ENCODE assay signal across 22 cellular contexts in genomic region chr9:129868033-129868395, GRCh38. TPM values are rescaled to one million over a fixed set of nuclear protein-coding genes. Genes with fewer than 3 reads are reported as not detected.
DNase-seq lines count a peak whose midpoint lies in the region; ATAC-seq, FAIRE-seq and TF ChIP-seq lines count a peak whose summit lies in the region.
"Had no signal": no experiment of that assay in that cellular context is flagged by ENCODE, and none has a peak within 500 bp of the region (broad histone marks: within the 10 kb centered on the region; RNA-seq: fewer than 3 reads in every experiment).

No MANE protein-coding gene starts in this region.

- POLR2A ChIA-PET in activated CD4-positive, alpha-beta T cell treated with anti-CD3 and anti-CD28 coated beads for 36 hours (lab: Charles Lee) = interaction anchor here (0.6 kb wide), 2 partner anchors 20 to 40 kb away, joined by 3 to 6 read pairs; no protein-coding TSS in a partner anchor
- POLR2A ChIA-PET in CD4-positive, alpha-beta T cell (lab: Charles Lee) = interaction anchor here (0.5 to 3.9 kb wide), 10 partner anchors 17 to 185 kb away, joined by 3 to 33 read pairs (median 6); partner anchors contain the start of genes C9orf78 and USP20

- no peak for TF ChIP-seq EP300 in tibial nerve (IDR thresholded peaks at IDR 0.05)

- peaks cover 37% of the 10 kb centered on the region for H3K36me3 Mint-ChIP-seq in activated CD4-positive, alpha-beta T cell treated with anti-CD3 and anti-CD28 coated beads for 36 hours (ENCODE audit: low read depth)
- H3K36me3 Mint-ChIP-seq in CD4-positive, alpha-beta T cell (ENCODE audit: low read depth) = peaks cover 65% of the 10 kb centered on the region
- H3K36me3 Mint-ChIP-seq in activated T-helper 1 cell treated with anti-CD3 and anti-CD28 coated beads, Interleukin-12 subunit alpha, Interleukin-12 subunit beta, Interleukin-2, Interleukin-4 antibody, amounts not matched to agents 30 ng/mL and 10 ng/mL and 1 ng/mL, durations not matched to agents 14 hours and 24 hours and 36 hours (ENCODE audit: low read depth) = peaks cover 39% of the 10 kb centered on the region

- H3K27me3 ChIP-seq in CD4-positive, alpha-beta T cell (ENCODE audit: control insufficient read depth, insufficient read depth, low read length) = no peaks in the 10 kb centered on the region
- no peaks in the 10 kb centered on the region for H3K27me3 ChIP-seq in tibial nerve
- H3K27me3 ChIP-seq: thyroid gland had no signal

- FAIRE-seq in kidney (lab: Jason Lieb, UNC) = no peak
- FAIRE-seq: bronchial epithelial cell, endometrium, small intestine had no signal

- H3K4me1 ChIP-seq in kidney (ENCODE audit: control insufficient read depth in 1 of 2, insufficient read depth in 1 of 2, low read depth in 1 of 2, low read length in 2 of 2) = no peaks in the 10 kb centered on the region
- H3K4me1 ChIP-seq in tibial nerve = no peaks in the 10 kb centered on the region
- H3K4me1 ChIP-seq: thyroid gland had no signal

- intact Hi-C loops in activated CD4-positive, alpha-beta T cell treated with anti-CD3 and anti-CD28 coated beads for 36 hours (cut with DNase I, micrococcal nuclease) = loop anchor here in 1 of 2 experiments (2.0 kb wide), 1 partner anchor 33 kb away; the partner anchor contains the start of genes C9orf78 and USP20
- intact Hi-C loops in CD4-positive, alpha-beta T cell (cut with DNase I, micrococcal nuclease) = loop anchor here (2.0 to 5.0 kb wide), 3 partner anchors 17 to 46 kb away; partner anchors contain the start of gene TOR1A (in 1 of the 2)
- intact Hi-C loops in activated T-helper 1 cell treated with anti-CD3 and anti-CD28 coated beads, Interleukin-12 subunit alpha, Interleukin-12 subunit beta, Interleukin-2, Interleukin-4 antibody, amounts not matched to agents 30 ng/mL and 10 ng/mL and 1 ng/mL, durations not matched to agents 14 hours and 24 hours and 36 hours (cut with micrococcal nuclease) = loop anchor here (5.0 kb wide), 1 partner anchor 46 kb away; the partner anchor contains the start of gene TOR1A
- intact Hi-C loops in kidney (cut with DNase I) = no loop called here

- CTCF ChIA-PET in activated CD4-positive, alpha-beta T cell treated with anti-CD3 and anti-CD28 coated beads for 36 hours (lab: Charles Lee) = interaction anchor here (1.0 to 1.4 kb wide), 2 partner anchors 29 to 239 kb away, joined by 3 to 4 read pairs; no protein-coding TSS in a partner anchor
- CTCF ChIA-PET in CD4-positive, alpha-beta T cell (lab: Charles Lee) = interaction anchor here (2.1 kb wide), 1 partner anchor 17 kb away, joined by 8 read pairs; no protein-coding TSS in a partner anchor

- peak overlapping the region; percentile 94 for H3K27ac Mint-ChIP-seq in activated CD4-positive, alpha-beta T cell treated with anti-CD3 and anti-CD28 coated beads for 36 hours
- peak overlapping the region; percentile 86 for H3K27ac Mint-ChIP-seq in CD4-positive, alpha-beta T cell
- peak overlapping the region; percentile 92 for H3K27ac Mint-ChIP-seq in activated T-helper 1 cell treated with anti-CD3 and anti-CD28 coated beads, Interleukin-12 subunit alpha, Interleukin-12 subunit beta, Interleukin-2, Interleukin-4 antibody, amounts not matched to agents 30 ng/mL and 10 ng/mL and 1 ng/mL, durations not matched to agents 14 hours and 24 hours and 36 hours
- H3K27ac Mint-ChIP-seq: stimulated activated naive B cell treated with anti-CD40 and anti-IgM and Interleukin-4, amounts not matched to agents 10 μg/mL and 1 μg/mL and 100 μg/mL, for 72 hours had no signal

- DNase-seq in activated CD4-positive, alpha-beta T cell treated with anti-CD3 and anti-CD28 coated beads for 36 hours = no peak
- DNase-seq in activated CD4-positive, alpha-beta T cell treated with anti-CD3 and anti-CD28 coated beads for 1 hour = no peak
- DNase-seq in CD4-positive, alpha-beta T cell = no peak
- DNase-seq in activated T-helper 1 cell treated with anti-CD3 and anti-CD28 coated beads, Interleukin-12 subunit alpha, Interleukin-12 subunit beta, Interleukin-2, Interleukin-4 antibody, amounts not matched to agents 30 ng/mL and 10 ng/mL and 1 ng/mL, durations not matched to agents 14 hours and 24 hours and 36 hours (ENCODE audit: low spot score) = no peak
- DNase-seq in kidney = peak; percentile 82
- DNase-seq in DMS 273 treated with DMSO at 0.1 percent for 48 hours (lab: John Stamatoyannopoulos, UW) = no peak
- DNase-seq in tibial nerve (ENCODE audit: low spot score in 2 of 2) = no peak
- DNase-seq: activated CD4-positive, alpha-beta T cell treated with anti-CD3 and anti-CD28 coated beads, Interleukin-2, amount 50 U/mL, for 1 hour; Calu3; cortex of kidney; GOT3; NCI-H1092 treated with DMSO at 0.1 percent for 48 hours; NCI-H1930; NCI-H774; nucleus accumbens; small intestine; stimulated activated naive B cell treated with anti-CD40 and anti-IgM and Interleukin-4, amounts not matched to agents 10 μg/mL and 1 μg/mL and 100 μg/mL, for 72 hours; thyroid gland had no signal

- no peaks in the 10 kb centered on the region for H3K27me3 Mint-ChIP-seq in activated CD4-positive, alpha-beta T cell treated with anti-CD3 and anti-CD28 coated beads for 36 hours
- H3K27me3 Mint-ChIP-seq in CD4-positive, alpha-beta T cell = no peaks in the 10 kb centered on the region
- no peaks in the 10 kb centered on the region for H3K27me3 Mint-ChIP-seq in activated T-helper 1 cell treated with anti-CD3 and anti-CD28 coated beads, Interleukin-12 subunit alpha, Interleukin-12 subunit beta, Interleukin-2, Interleukin-4 antibody, amounts not matched to agents 30 ng/mL and 10 ng/mL and 1 ng/mL, durations not matched to agents 14 hours and 24 hours and 36 hours (ENCODE audit: insufficient read depth)
- H3K27me3 Mint-ChIP-seq: stimulated activated naive B cell treated with anti-CD40 and anti-IgM and Interleukin-4, amounts not matched to agents 10 μg/mL and 1 μg/mL and 100 μg/mL, for 72 hours had no signal

- H3K9ac ChIP-seq in kidney (ENCODE audit: low read length in 2 of 2) = no peak overlapping the region

- TF ChIP-seq POLR2A in tibial nerve (IDR thresholded peaks at IDR 0.05) = no peak

- no peak overlapping the region for H3K4me3 ChIP-seq in kidney (ENCODE audit: low read length in 2 of 2)
- no peak overlapping the region for H3K4me3 ChIP-seq in tibial nerve
- H3K4me3 ChIP-seq: lung, thyroid gland had no signal

- 91 to 92% methylated on average over 24 to 27 of the region's 27 CpGs for WGBS in tibial nerve, 2 donors

- H3K36me3 ChIP-seq in kidney (ENCODE audit: control insufficient read depth in 1 of 2, insufficient read depth in 2 of 2, low read length in 2 of 2) = peaks cover 8 to 15% of the 10 kb centered on the region in 2 donors
- H3K36me3 ChIP-seq in tibial nerve = peaks cover 0 to 80% (median 5%) of the 10 kb centered on the region in 3 donors

- H3K9me3 Mint-ChIP-seq in activated CD4-positive, alpha-beta T cell treated with anti-CD3 and anti-CD28 coated beads for 36 hours (ENCODE audit: low read depth) = no peaks in the 10 kb centered on the region
- H3K9me3 Mint-ChIP-seq in CD4-positive, alpha-beta T cell = no peaks in the 10 kb centered on the region
- H3K9me3 Mint-ChIP-seq in activated T-helper 1 cell treated with anti-CD3 and anti-CD28 coated beads, Interleukin-12 subunit alpha, Interleukin-12 subunit beta, Interleukin-2, Interleukin-4 antibody, amounts not matched to agents 30 ng/mL and 10 ng/mL and 1 ng/mL, durations not matched to agents 14 hours and 24 hours and 36 hours = no peaks in the 10 kb centered on the region
- H3K9me3 Mint-ChIP-seq: stimulated activated naive B cell treated with anti-CD40 and anti-IgM and Interleukin-4, amounts not matched to agents 10 μg/mL and 1 μg/mL and 100 μg/mL, for 72 hours had no signal

- H3K4me3 Mint-ChIP-seq in activated CD4-positive, alpha-beta T cell treated with anti-CD3 and anti-CD28 coated beads for 36 hours = no peak overlapping the region
- no peak overlapping the region for H3K4me3 Mint-ChIP-seq in CD4-positive, alpha-beta T cell
- no peak overlapping the region for H3K4me3 Mint-ChIP-seq in activated T-helper 1 cell treated with anti-CD3 and anti-CD28 coated beads, Interleukin-12 subunit alpha, Interleukin-12 subunit beta, Interleukin-2, Interleukin-4 antibody, amounts not matched to agents 30 ng/mL and 10 ng/mL and 1 ng/mL, durations not matched to agents 14 hours and 24 hours and 36 hours

- no peaks in the 10 kb centered on the region for H3K9me3 ChIP-seq in CD4-positive, alpha-beta T cell (ENCODE audit: control insufficient read depth, low read length)
- no peaks in the 10 kb centered on the region for H3K9me3 ChIP-seq in kidney (ENCODE audit: control insufficient read depth in 1 of 2, low read length in 2 of 2)
- H3K9me3 ChIP-seq in tibial nerve = no peaks in the 10 kb centered on the region
- H3K9me3 ChIP-seq: thyroid gland had no signal

- ATAC-seq in activated CD4-positive, alpha-beta T cell treated with anti-CD3 and anti-CD28 coated beads for 36 hours = no peak
- ATAC-seq in CD4-positive, alpha-beta T cell (ENCODE audit: poor library complexity) = no peak
- no peak for ATAC-seq in HG02973 (IDR thresholded peaks at IDR 0.05; ENCODE audit: unreplicated experiment)
- ATAC-seq: stimulated activated naive B cell treated with anti-CD40 and anti-IgM and Interleukin-4, amounts not matched to agents 10 μg/mL and 1 μg/mL and 100 μg/mL, for 72 hours had no signal

- peaks cover 78% of the 10 kb centered on the region for H3K4me1 Mint-ChIP-seq in activated CD4-positive, alpha-beta T cell treated with anti-CD3 and anti-CD28 coated beads for 36 hours
- peaks cover 78% of the 10 kb centered on the region for H3K4me1 Mint-ChIP-seq in CD4-positive, alpha-beta T cell (ENCODE audit: low read depth)
- H3K4me1 Mint-ChIP-seq in activated T-helper 1 cell treated with anti-CD3 and anti-CD28 coated beads, Interleukin-12 subunit alpha, Interleukin-12 subunit beta, Interleukin-2, Interleukin-4 antibody, amounts not matched to agents 30 ng/mL and 10 ng/mL and 1 ng/mL, durations not matched to agents 14 hours and 24 hours and 36 hours (ENCODE audit: low read depth) = peaks cover 69% of the 10 kb centered on the region

- no peak for TF ChIP-seq CTCF in CD4-positive, alpha-beta T cell (IDR thresholded peaks at IDR 0.05)
- no peak for TF ChIP-seq CTCF in kidney (IDR thresholded peaks at IDR 0.05; ENCODE audit: borderline replicate concordance, extremely low read depth, insufficient read depth)
- no peak for TF ChIP-seq CTCF in tibial nerve (IDR thresholded peaks at IDR 0.05)

- H3K27ac ChIP-seq in CD4-positive, alpha-beta T cell (ENCODE audit: low read depth, low read length) = peak overlapping the region; percentile 96
- no peak overlapping the region for H3K27ac ChIP-seq in kidney (ENCODE audit: low read depth in 2 of 2, low read length in 2 of 2)
- H3K27ac ChIP-seq in tibial nerve = no peak overlapping the region
- H3K27ac ChIP-seq: thyroid gland had no signal

RNA-seq across cellular contexts. Expression of gene USP20, which starts 32.8 kb away (rescaled TPM):
- 10 to 100 TPM; 37.6 to 48.5 TPM for total RNA-seq in activated CD4-positive, alpha-beta T cell treated with anti-CD3 and anti-CD28 coated beads for 36 hours
- total RNA-seq in CD4-positive, alpha-beta T cell = 10 to 100 TPM; 80.4 to 80.9 TPM
- 47.9 and 50.2 TPM in 2 replicates for total RNA-seq in activated T-helper 1 cell treated with anti-CD3 and anti-CD28 coated beads, Interleukin-12 subunit alpha, Interleukin-12 subunit beta, Interleukin-2, Interleukin-4 antibody, amounts not matched to agents 30 ng/mL and 10 ng/mL and 1 ng/mL, durations not matched to agents 14 hours and 24 hours and 36 hours
- 28.8 TPM for total RNA-seq in kidney
- polyA plus RNA-seq in kidney (ENCODE audit: insufficient read depth, low read depth, low replicate concordance) = 22.8 TPM
- 10 to 100 TPM; 20.1 to 50.1 (median 24.1) TPM for total RNA-seq in tibial nerve

RNA-seq across cellular contexts. Expression of gene C9orf78, which starts 32.9 kb away (rescaled TPM):
- total RNA-seq in activated CD4-positive, alpha-beta T cell treated with anti-CD3 and anti-CD28 coated beads for 36 hours = 10 to 100 TPM; 42.8 to 59.8 TPM
- total RNA-seq in CD4-positive, alpha-beta T cell = 100 to 1,000 TPM; 145 to 159 TPM
- total RNA-seq in activated T-helper 1 cell treated with anti-CD3 and anti-CD28 coated beads, Interleukin-12 subunit alpha, Interleukin-12 subunit beta, Interleukin-2, Interleukin-4 antibody, amounts not matched to agents 30 ng/mL and 10 ng/mL and 1 ng/mL, durations not matched to agents 14 hours and 24 hours and 36 hours = 64.0 and 67.4 TPM in 2 replicates
- 39.7 TPM for total RNA-seq in kidney
- 62.1 TPM for polyA plus RNA-seq in kidney (ENCODE audit: insufficient read depth, low read depth, low replicate concordance)
- total RNA-seq in tibial nerve = 10 to 100 TPM; 44.4 to 61.2 (median 52.7) TPM

RNA-seq across cellular contexts. Expression of gene TOR1A, which starts 44.1 kb away (rescaled TPM):
- 10 to 100 TPM; 34.9 to 39.7 TPM for total RNA-seq in activated CD4-positive, alpha-beta T cell treated with anti-CD3 and anti-CD28 coated beads for 36 hours
- 10 to 100 TPM; 12.6 to 13.9 TPM for total RNA-seq in CD4-positive, alpha-beta T cell
- total RNA-seq in activated T-helper 1 cell treated with anti-CD3 and anti-CD28 coated beads, Interleukin-12 subunit alpha, Interleukin-12 subunit beta, Interleukin-2, Interleukin-4 antibody, amounts not matched to agents 30 ng/mL and 10 ng/mL and 1 ng/mL, durations not matched to agents 14 hours and 24 hours and 36 hours = 61.3 and 62.1 TPM in 2 replicates
- total RNA-seq in kidney (29.2 TPM), tibial nerve (10 to 100 TPM; 26.0 to 55.2 (median 40.4) TPM)
- 24.6 TPM for polyA plus RNA-seq in kidney (ENCODE audit: insufficient read depth, low read depth, low replicate concordance)
